ENCODE assay signal across 23 cellular contexts in the genomic region with DNA sequence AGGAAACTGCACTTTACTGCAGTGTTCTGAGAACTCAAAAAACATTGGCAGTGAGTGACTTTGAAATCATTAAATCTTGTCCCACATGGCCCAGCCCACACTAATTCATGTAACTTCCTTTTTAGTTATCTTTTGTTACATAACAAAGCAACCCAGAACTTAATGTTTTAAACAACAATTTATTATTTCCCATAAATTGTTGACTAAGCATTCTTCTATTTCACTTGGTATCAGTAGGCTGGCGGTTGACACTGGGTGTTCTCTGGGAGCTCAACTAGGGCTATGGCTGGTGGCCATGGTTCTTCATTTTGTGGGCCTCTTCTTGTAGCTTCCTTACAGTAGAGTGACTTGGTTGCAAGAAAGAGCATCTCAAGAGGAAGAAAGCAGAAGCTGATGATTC.
DNase-seq lines count a peak whose midpoint lies in the region; ATAC-seq, FAIRE-seq and TF ChIP-seq lines count a peak whose summit lies in the region.
"Had no signal": no experiment of that assay in that cellular context is flagged by ENCODE, and none has a peak within 500 bp of the region (broad histone marks: within the 10 kb centered on the region; RNA-seq: fewer than 3 reads in every experiment).

No MANE protein-coding gene starts in this region.

- H2AK9ac ChIP-seq in IMR-90 (replicated peaks; ENCODE audit: low read depth, low read length, poor library complexity): no peak overlapping the region

- no peak for FAIRE-seq in A549 (lab: Jason Lieb, UNC)
- FAIRE-seq: A204.1, G401.6, GM12891, GM19239 had no signal

- TF ChIP-seq EP300 in A549 (IDR thresholded peaks at IDR 0.05): no peak

- H3K27ac ChIP-seq in A549: no peak overlapping the region
- no peak overlapping the region for H3K27ac ChIP-seq in IMR-90 (ENCODE audit: insufficient read depth, low read length)
- no peak overlapping the region for H3K27ac ChIP-seq in CD4-positive, alpha-beta memory T cell (ENCODE audit: low read depth, low read length)
- H3K27ac ChIP-seq: BLaER1 treated with 17β-estradiol and CSF1 and Interleukin-3, amounts not matched to agents 10 nM and 100 nM; C4-2B had no signal

- dilution Hi-C loops in IMR-90 (cut with HindIII; ENCODE audit: low sequenced_read_pairs, unreplicated experiment): no loop called here

- no peaks in the 10 kb centered on the region for H3K36me3 ChIP-seq in IMR-90 (ENCODE audit: control insufficient read depth, insufficient read depth, low read length)
- no peaks in the 10 kb centered on the region for H3K36me3 ChIP-seq in CD4-positive, alpha-beta memory T cell (ENCODE audit: insufficient read depth, low read length)
- H3K36me3 ChIP-seq: BLaER1 treated with 17β-estradiol and CSF1 and Interleukin-3, amounts not matched to agents 10 nM and 100 nM had no signal

- H3K4ac ChIP-seq in IMR-90 (ENCODE audit: low read depth, low read length): no peak overlapping the region

- DNase-seq in A549 (ENCODE audit: low read depth in 1 of 2, low spot score in 1 of 2) (no peak), IMR-90 (no peak), left colon (no peak), EL (no peak)
- DNase-seq in CD4-positive, alpha-beta memory T cell: no peak
- DNase-seq: 8988T; AML-193; CD4-positive, alpha-beta T cell; CD8-positive, alpha-beta memory T cell; COR-L47; DMS 273 treated with DMSO at 0.1 percent for 48 hours; DMS153; DMS53; DMS79; DND-41; GF-D8 had no signal

- H2AFZ ChIP-seq in IMR-90 (replicated peaks; ENCODE audit: low read length, poor library complexity): no peak overlapping the region

- H3K14ac ChIP-seq in IMR-90 (replicated peaks; ENCODE audit: low read depth, low read length): no peak overlapping the region

- no peaks in the 10 kb centered on the region; the same call in 1 of the 2 replicates for H3K27me3 ChIP-seq in IMR-90 (ENCODE audit: control insufficient read depth, insufficient read depth, low read length)
- H3K27me3 ChIP-seq in CD4-positive, alpha-beta memory T cell (ENCODE audit: insufficient read depth, low read length): no peaks in the 10 kb centered on the region
- H3K27me3 ChIP-seq: BLaER1 treated with 17β-estradiol and CSF1 and Interleukin-3, amounts not matched to agents 10 nM and 100 nM had no signal

- no peaks in the 10 kb centered on the region for H3K27me3 Mint-ChIP-seq in CD4-positive, alpha-beta memory T cell
- H3K27me3 Mint-ChIP-seq: B cell; CD4-positive, alpha-beta T cell; CD8-positive, alpha-beta memory T cell had no signal

- no TSS peak for BruUV-seq in IMR-90 (replicated peaks; lab: Mats Ljungman, UMichigan)

- H4K5ac ChIP-seq in IMR-90 (ENCODE audit: low read depth, low read length): no peak overlapping the region

- TF ChIP-seq CTCF in A549 (IDR thresholded peaks at IDR 0.05): no peak
- no peak for TF ChIP-seq CTCF in IMR-90 (conservative IDR thresholded peaks at IDR 0.05; ENCODE audit: low read depth, low read length)

- peaks cover 0 to 7% (median under 1%) of the 10 kb centered on the region in 8 donors for H3K9me3 Mint-ChIP-seq in CD4-positive, alpha-beta memory T cell
- H3K9me3 Mint-ChIP-seq: CD4-positive, alpha-beta T cell had no signal

- no peak overlapping the region for H3K56ac ChIP-seq in IMR-90 (ENCODE audit: extremely low read depth, insufficient read depth, low read length)

- no peak for TF ChIP-seq POLR2A in A549 (IDR thresholded peaks at IDR 0.05; ENCODE audit: low read length)
- no peak for TF ChIP-seq POLR2A in IMR-90 (IDR thresholded peaks at IDR 0.05; ENCODE audit: low read depth, low read length)

- intact Hi-C loops in IMR-90 (cut with micrococcal nuclease) (no loop called here), left colon (cut with DNase I, micrococcal nuclease) (no loop called here)
- intact Hi-C loops in CD4-positive, alpha-beta memory T cell (cut with micrococcal nuclease): no loop called here

- H3K4me1 ChIP-seq in A549 (no peaks in the 10 kb centered on the region), IMR-90 (ENCODE audit: control insufficient read depth, insufficient read depth, low read length) (no peaks in the 10 kb centered on the region)
- no peaks in the 10 kb centered on the region for H3K4me1 ChIP-seq in CD4-positive, alpha-beta memory T cell (ENCODE audit: insufficient read depth, low read length)

- no peaks in the 10 kb centered on the region for H4K20me1 ChIP-seq in IMR-90 (ENCODE audit: insufficient read depth, low read length)
- H4K20me1 ChIP-seq: BLaER1 treated with 17β-estradiol and CSF1 and Interleukin-3, amounts not matched to agents 10 nM and 100 nM had no signal

- no peak for TF ChIP-seq RAD21 in A549 (conservative IDR thresholded peaks at IDR 0.05 in 1 of 2, IDR thresholded peaks at IDR 0.05 in 1 of 2)
- TF ChIP-seq RAD21 in IMR-90 (IDR thresholded peaks at IDR 0.05; ENCODE audit: low read length): no peak

- no peak overlapping the region for H3K18ac ChIP-seq in IMR-90 (ENCODE audit: low read depth, low read length)

- no peak overlapping the region for H4K91ac ChIP-seq in IMR-90 (ENCODE audit: insufficient read depth, low read depth, low read length)

- H3K4me3 ChIP-seq in A549 (no peak overlapping the region), IMR-90 (ENCODE audit: insufficient read depth, low read depth, low read length) (no peak overlapping the region)
- no peak overlapping the region for H3K4me3 ChIP-seq in CD4-positive, alpha-beta memory T cell (ENCODE audit: low read length in 2 of 2)
- H3K4me3 ChIP-seq: BLaER1 treated with 17β-estradiol and CSF1 and Interleukin-3, amounts not matched to agents 10 nM and 100 nM had no signal

- H2BK15ac ChIP-seq in IMR-90 (ENCODE audit: low read depth, low read length): no peak overlapping the region

- H3K4me2 ChIP-seq in A549 (no peak overlapping the region), IMR-90 (ENCODE audit: low read depth, low read length) (no peak overlapping the region)
- H3K4me2 ChIP-seq: BLaER1 treated with 17β-estradiol and CSF1 and Interleukin-3, amounts not matched to agents 10 nM and 100 nM had no signal

- 74% methylated on average over 1 of the region's 1 CpG for WGBS in A549 (ENCODE audit: missing lambda C conversion rate)
- WGBS in IMR-90 (ENCODE audit: extremely low coverage in 2 of 2, insufficient read length in 1 of 2), 2 experiments: no CpG with 5 or more reads among the region's 1 CpG

- no peaks in the 10 kb centered on the region for H3K79me1 ChIP-seq in IMR-90 (ENCODE audit: low read depth in 1 of 2, low read length in 2 of 2)

- no peak overlapping the region for H3K9ac ChIP-seq in IMR-90 (ENCODE audit: low read depth, low read length)
- H3K9ac ChIP-seq: BLaER1 treated with 17β-estradiol and CSF1 and Interleukin-3, amounts not matched to agents 10 nM and 100 nM had no signal

- H2BK20ac ChIP-seq in IMR-90 (ENCODE audit: low read depth, low read length): no peak overlapping the region

- H3K9me1 ChIP-seq in IMR-90 (ENCODE audit: insufficient read depth, low read length): no peaks in the 10 kb centered on the region

- no peak overlapping the region for H2AK5ac ChIP-seq in IMR-90 (ENCODE audit: low read depth, low read length)

- no peaks in the 10 kb centered on the region for H3K36me3 Mint-ChIP-seq in CD4-positive, alpha-beta memory T cell
- H3K36me3 Mint-ChIP-seq: CD8-positive, alpha-beta memory T cell had no signal

- H2BK120ac ChIP-seq in IMR-90 (ENCODE audit: low read depth, low read length): no peak overlapping the region

- ATAC-seq in A549: no peak
- no peak for ATAC-seq in IMR-90 (ENCODE audit: low read depth)
- peak; percentile 28 for ATAC-seq in left colon

- no peak overlapping the region for H4K8ac ChIP-seq in IMR-90 (ENCODE audit: low read depth in 2 of 2, low read length in 2 of 2)

- H3K4me3 Mint-ChIP-seq in CD4-positive, alpha-beta memory T cell: no peak overlapping the region
- H3K4me3 Mint-ChIP-seq: B cell; CD4-positive, alpha-beta T cell; CD8-positive, alpha-beta memory T cell had no signal

- H3K27ac Mint-ChIP-seq in CD4-positive, alpha-beta memory T cell: no peak overlapping the region
- H3K27ac Mint-ChIP-seq: B cell; CD4-positive, alpha-beta T cell; CD8-positive, alpha-beta memory T cell had no signal

- no peak overlapping the region for H3K23ac ChIP-seq in IMR-90 (ENCODE audit: low read depth, low read length)

- CTCF ChIA-PET in A549 (lab: Yijun Ruan, JAX): no interaction called here
- CTCF ChIA-PET in IMR-90 (lab: Yijun Ruan, JAX): no interaction called here
- CTCF ChIA-PET in CD4-positive, alpha-beta memory T cell (lab: Charles Lee; ENCODE audit: partially characterized antibody): no interaction called here

- H3K4me1 Mint-ChIP-seq in CD4-positive, alpha-beta memory T cell: no peaks in the 10 kb centered on the region
- H3K4me1 Mint-ChIP-seq: B cell; CD8-positive, alpha-beta memory T cell had no signal

- in situ Hi-C loops in IMR-90 (cut with MboI; ENCODE audit: low sequenced_read_pairs): no loop called here

- H2BK5ac ChIP-seq in IMR-90 (ENCODE audit: low read depth, low read length, poor library complexity, severe bottlenecking): no peak overlapping the region

- POLR2A ChIA-PET in A549 (lab: Yijun Ruan, JAX): no interaction called here
- POLR2A ChIA-PET in IMR-90 (lab: Charles Lee; ENCODE audit: unreplicated experiment): no interaction called here
- POLR2A ChIA-PET in CD4-positive, alpha-beta memory T cell (lab: Charles Lee; ENCODE audit: partially characterized antibody): no interaction called here

- 0 out of 3 replicates have a peak, but pooled peaks cover 3% of the 10 kb centered on the region for H3K9me3 ChIP-seq in A549
- no peaks in the 10 kb centered on the region for H3K9me3 ChIP-seq in IMR-90 (ENCODE audit: control insufficient read depth, insufficient read depth, low read length)
- no peaks in the 10 kb centered on the region for H3K9me3 ChIP-seq in CD4-positive, alpha-beta memory T cell (ENCODE audit: control insufficient read depth in 1 of 2, low read length in 2 of 2)

TF ChIP-seq in A549, 52 proteins besides CTCF, POLR2A, EP300 and RAD21:
- TF ChIP-seq ZC3H11A (IDR thresholded peaks at IDR 0.05): no peak
- TF ChIP-seq MAFK (IDR thresholded peaks at IDR 0.05; ENCODE audit: partially characterized antibody): peak; percentile 73

TF ChIP-seq in IMR-90, 13 proteins besides CTCF, POLR2A, EP300 and RAD21:
- TF ChIP-seq CHD1 (IDR thresholded peaks at IDR 0.05; ENCODE audit: low read depth, low read length) (no peak), SMC3 (IDR thresholded peaks at IDR 0.05; ENCODE audit: low read depth, low read length) (no peak), MAFK (IDR thresholded peaks at IDR 0.05; ENCODE audit: low read depth, low read length) (peak; percentile 54)
TF ChIP-seq in IMR-90: peak in this region for 1.
